ENCODE assay signal across 16 cellular contexts in genomic region chr2:98585386-98585785, GRCh38. TPM values are rescaled to one million over a fixed set of nuclear protein-coding genes. Genes with fewer than 3 reads are reported as not detected.
DNase-seq lines count a peak whose midpoint lies in the region; ATAC-seq and TF ChIP-seq lines count a peak whose summit lies in the region.
"Had no signal": no experiment of that assay in that cellular context is flagged by ENCODE, and none has a peak within 500 bp of the region (broad histone marks: within the 10 kb centered on the region; RNA-seq: fewer than 3 reads in every experiment).

No MANE protein-coding gene starts in this region.

- no peak overlapping the region for H3K4me3 ChIP-seq in neuronal stem cell (ENCODE audit: low read length in 2 of 2)
- no peak overlapping the region for H3K4me3 ChIP-seq in esophagus squamous epithelium
- no peak overlapping the region for H3K4me3 ChIP-seq in foreskin fibroblast (ENCODE audit: low read depth in 1 of 2, low read length in 2 of 2)

- H3K23ac ChIP-seq in neuronal stem cell (ENCODE audit: low read depth, low read length, poor library complexity): no peak overlapping the region

- H3K27ac Mint-ChIP-seq in activated CD4-positive, alpha-beta T cell treated with anti-CD3 and anti-CD28 coated beads, Interleukin-2, amount 10 ng/mL, durations not matched to agents 7 days and 5 days: peak overlapping the region; percentile 22
- H3K27ac Mint-ChIP-seq in activated naive CD4-positive, alpha-beta T cell treated with anti-CD3 and anti-CD28 coated beads, Interleukin-2, amount 50 U/mL, for 24 hours: peak overlapping the region; percentile 18
- H3K27ac Mint-ChIP-seq in activated naive CD4-positive, alpha-beta T cell treated with anti-CD3 and anti-CD28 coated beads, Interleukin-2, amount 10 ng/mL, durations not matched to agents 7 days and 5 days: no peak overlapping the region
- H3K27ac Mint-ChIP-seq: CD14-positive monocyte had no signal

- H2BK120ac ChIP-seq in neuronal stem cell (ENCODE audit: low read depth, low read length): no peak overlapping the region

- peaks cover 13% of the 10 kb centered on the region for H3K4me1 Mint-ChIP-seq in activated CD4-positive, alpha-beta T cell treated with anti-CD3 and anti-CD28 coated beads, Interleukin-2, amount 10 ng/mL, durations not matched to agents 7 days and 5 days
- H3K4me1 Mint-ChIP-seq in activated naive CD4-positive, alpha-beta T cell treated with anti-CD3 and anti-CD28 coated beads, Interleukin-2, amount 50 U/mL, for 24 hours: peaks cover 10% of the 10 kb centered on the region
- H3K4me1 Mint-ChIP-seq in activated naive CD4-positive, alpha-beta T cell treated with anti-CD3 and anti-CD28 coated beads, Interleukin-2, amount 10 ng/mL, durations not matched to agents 7 days and 5 days: peaks cover 11% of the 10 kb centered on the region
- H3K4me1 Mint-ChIP-seq: CD14-positive monocyte had no signal

- H3K9ac ChIP-seq in neuronal stem cell (ENCODE audit: low read depth, low read length, poor library complexity): peak overlapping the region; percentile 63

- H3K36me3 ChIP-seq in neuronal stem cell (replicated peaks in 1 of 2; ENCODE audit: control insufficient read depth in 2 of 2, insufficient read depth in 2 of 2, low read length in 2 of 2): peaks cover 15 to 56% of the 10 kb centered on the region in 2 donors
- H3K36me3 ChIP-seq in esophagus squamous epithelium: peaks cover 0 to 62% (median 0%) of the 10 kb centered on the region in 3 donors

- no peaks in the 10 kb centered on the region for H3K27me3 ChIP-seq in neuronal stem cell (ENCODE audit: control insufficient read depth in 3 of 3, insufficient read depth in 3 of 3, low read depth in 1 of 3, low read length in 3 of 3)
- H3K27me3 ChIP-seq in esophagus squamous epithelium: no peaks in the 10 kb centered on the region

- no peak overlapping the region for H3K4me2 ChIP-seq in neuronal stem cell (ENCODE audit: insufficient read depth, low read length, poor library complexity, severe bottlenecking)

- POLR2A ChIA-PET in activated CD4-positive, alpha-beta T cell treated with anti-CD3 and anti-CD28 coated beads, Interleukin-2, amount 10 ng/mL, durations not matched to agents 7 days and 5 days (lab: Charles Lee): no interaction called here

- H3K4ac ChIP-seq in neuronal stem cell (ENCODE audit: low read length): peak overlapping the region; percentile 72

- no CpG with 5 or more reads among the region's 10 CpGs for WGBS in neuronal stem cell (ENCODE audit: extremely low coverage in 2 of 2, insufficient read length in 2 of 2, insufficient replicate concordance in 1 of 2), 2 donors
- WGBS in esophagus squamous epithelium, 2 donors: 87 to 93% methylated on average over 10 of the region's 10 CpGs

- H3K79me1 ChIP-seq in neuronal stem cell (ENCODE audit: low read depth, low read length): no peaks in the 10 kb centered on the region

- TF ChIP-seq CTCF in esophagus squamous epithelium (IDR thresholded peaks at IDR 0.05) (no peak), foreskin fibroblast (IDR thresholded peaks at IDR 0.05; ENCODE audit: low read depth, low read length) (no peak)

- DNase-seq in activated CD4-positive, alpha-beta T cell treated with anti-CD3 and anti-CD28 coated beads, Interleukin-2, amount 10 ng/mL, durations not matched to agents 7 days and 5 days: no peak
- DNase-seq in activated CD4-positive, alpha-beta T cell treated with anti-CD3 and anti-CD28 coated beads for 4 hours: no peak
- no peak for DNase-seq in activated naive CD4-positive, alpha-beta T cell treated with anti-CD3 and anti-CD28 coated beads, Interleukin-2, amount 10 ng/mL, durations not matched to agents 7 days and 5 days
- DNase-seq in neuronal stem cell (ENCODE audit: low spot score) (no peak), esophagus squamous epithelium (lab: John Stamatoyannopoulos, UW) (no peak), foreskin fibroblast (no peak)
- DNase-seq: CD8-positive, alpha-beta T cell; COR-L47; DND-41; GDM1; GOT3; HCEC 1CT had no signal

- H3K14ac ChIP-seq in neuronal stem cell (ENCODE audit: low read length): no peak overlapping the region

- no peaks in the 10 kb centered on the region for H3K9me3 Mint-ChIP-seq in activated CD4-positive, alpha-beta T cell treated with anti-CD3 and anti-CD28 coated beads, Interleukin-2, amount 10 ng/mL, durations not matched to agents 7 days and 5 days
- H3K9me3 Mint-ChIP-seq in activated naive CD4-positive, alpha-beta T cell treated with anti-CD3 and anti-CD28 coated beads, Interleukin-2, amount 50 U/mL, for 24 hours: no peaks in the 10 kb centered on the region
- no peaks in the 10 kb centered on the region for H3K9me3 Mint-ChIP-seq in activated naive CD4-positive, alpha-beta T cell treated with anti-CD3 and anti-CD28 coated beads, Interleukin-2, amount 10 ng/mL, durations not matched to agents 7 days and 5 days
- H3K9me3 Mint-ChIP-seq: CD8-positive, alpha-beta T cell had no signal

- H2AFZ ChIP-seq in neuronal stem cell (ENCODE audit: low read length): no peak overlapping the region

- TF ChIP-seq POLR2A in esophagus squamous epithelium (IDR thresholded peaks at IDR 0.05): no peak

- ATAC-seq in HG03045 (IDR thresholded peaks at IDR 0.05; ENCODE audit: unreplicated experiment): no peak
- ATAC-seq: CD8-positive, alpha-beta T cell had no signal

- H4K8ac ChIP-seq in neuronal stem cell (ENCODE audit: low read depth, low read length): no peak overlapping the region

- no peak overlapping the region for H3K18ac ChIP-seq in neuronal stem cell (ENCODE audit: low read length)

- H2BK5ac ChIP-seq in neuronal stem cell (ENCODE audit: low read length): no peak overlapping the region

- no peak overlapping the region for H2BK12ac ChIP-seq in neuronal stem cell (ENCODE audit: low read length)

- no peaks in the 10 kb centered on the region for H3K9me3 ChIP-seq in neuronal stem cell (replicated peaks in 1 of 2; ENCODE audit: control insufficient read depth in 2 of 2, insufficient read depth in 1 of 2, low read depth in 1 of 2, low read length in 2 of 2)
- no peaks in the 10 kb centered on the region for H3K9me3 ChIP-seq in esophagus squamous epithelium

- CTCF ChIA-PET in activated CD4-positive, alpha-beta T cell treated with anti-CD3 and anti-CD28 coated beads, Interleukin-2, amount 10 ng/mL, durations not matched to agents 7 days and 5 days (lab: Charles Lee): interaction anchor here (0.6 kb wide), 1 partner anchor 199 kb away, joined by 3 read pairs; no protein-coding TSS in a partner anchor
- CTCF ChIA-PET in activated naive CD4-positive, alpha-beta T cell treated with anti-CD3 and anti-CD28 coated beads, Interleukin-2, amount 10 ng/mL, durations not matched to agents 7 days and 5 days (lab: Charles Lee): interaction anchor here (1.0 to 1.3 kb wide), 2 partner anchors 21 to 98 kb away, joined by 3 read pairs; no protein-coding TSS in a partner anchor

- peaks cover 61% of the 10 kb centered on the region for H3K36me3 Mint-ChIP-seq in activated CD4-positive, alpha-beta T cell treated with anti-CD3 and anti-CD28 coated beads, Interleukin-2, amount 10 ng/mL, durations not matched to agents 7 days and 5 days (ENCODE audit: low read depth)
- H3K36me3 Mint-ChIP-seq in activated naive CD4-positive, alpha-beta T cell treated with anti-CD3 and anti-CD28 coated beads, Interleukin-2, amount 50 U/mL, for 24 hours: peaks cover 8% of the 10 kb centered on the region
- H3K36me3 Mint-ChIP-seq in activated naive CD4-positive, alpha-beta T cell treated with anti-CD3 and anti-CD28 coated beads, Interleukin-2, amount 10 ng/mL, durations not matched to agents 7 days and 5 days: peaks cover 61% of the 10 kb centered on the region

- no peak overlapping the region for H4K91ac ChIP-seq in neuronal stem cell (ENCODE audit: low read depth, low read length, poor library complexity)

- no peak overlapping the region for H2BK15ac ChIP-seq in neuronal stem cell (ENCODE audit: low read length)

- H2AK5ac ChIP-seq in neuronal stem cell (ENCODE audit: low read depth, low read length): no peak overlapping the region

- H3K4me1 ChIP-seq in neuronal stem cell (ENCODE audit: control insufficient read depth in 2 of 2, insufficient read depth in 1 of 2, low read depth in 1 of 2, low read length in 2 of 2): peaks cover 0 to 6% of the 10 kb centered on the region in 2 donors
- H3K4me1 ChIP-seq in esophagus squamous epithelium: no peaks in the 10 kb centered on the region

- H3K27ac ChIP-seq in neuronal stem cell (replicated peaks; ENCODE audit: low read length): no peak overlapping the region
- no peak overlapping the region for H3K27ac ChIP-seq in esophagus squamous epithelium
- H3K27ac ChIP-seq: 22Rv1 had no signal

- intact Hi-C loops in esophagus squamous epithelium (cut with DNase I): no loop called here

- no peaks in the 10 kb centered on the region for H3K27me3 Mint-ChIP-seq in activated CD4-positive, alpha-beta T cell treated with anti-CD3 and anti-CD28 coated beads, Interleukin-2, amount 10 ng/mL, durations not matched to agents 7 days and 5 days
- H3K27me3 Mint-ChIP-seq in activated naive CD4-positive, alpha-beta T cell treated with anti-CD3 and anti-CD28 coated beads, Interleukin-2, amount 50 U/mL, for 24 hours: no peaks in the 10 kb centered on the region
- H3K27me3 Mint-ChIP-seq in activated naive CD4-positive, alpha-beta T cell treated with anti-CD3 and anti-CD28 coated beads, Interleukin-2, amount 10 ng/mL, durations not matched to agents 7 days and 5 days: no peaks in the 10 kb centered on the region

- no peak overlapping the region for H3K4me3 Mint-ChIP-seq in activated CD4-positive, alpha-beta T cell treated with anti-CD3 and anti-CD28 coated beads, Interleukin-2, amount 10 ng/mL, durations not matched to agents 7 days and 5 days
- H3K4me3 Mint-ChIP-seq in activated naive CD4-positive, alpha-beta T cell treated with anti-CD3 and anti-CD28 coated beads, Interleukin-2, amount 50 U/mL, for 24 hours: no peak overlapping the region
- H3K4me3 Mint-ChIP-seq in activated naive CD4-positive, alpha-beta T cell treated with anti-CD3 and anti-CD28 coated beads, Interleukin-2, amount 10 ng/mL, durations not matched to agents 7 days and 5 days: no peak overlapping the region
- H3K4me3 Mint-ChIP-seq: CD14-positive monocyte; CD8-positive, alpha-beta T cell had no signal

RNA-seq across cellular contexts. Expression of gene COA5, which starts 22.9 kb away (rescaled TPM):
- total RNA-seq in activated CD4-positive, alpha-beta T cell treated with anti-CD3 and anti-CD28 coated beads, Interleukin-2, amount 10 ng/mL, durations not matched to agents 7 days and 5 days: 10 to 100 TPM; 21.6 to 25.3 TPM
- 53.3 TPM for polyA plus RNA-seq in neuronal stem cell (2013, experiment 1 of 2)
- 51.1 TPM for polyA plus RNA-seq in neuronal stem cell (2013, experiment 2 of 2)
- total RNA-seq in esophagus squamous epithelium: 10 to 100 TPM; 15.5 to 37.8 (median 19.4) TPM

RNA-seq across cellular contexts. Expression of gene UNC50, which starts 23.0 kb away (rescaled TPM):
- 10 to 100 TPM; 25.6 to 31.1 TPM for total RNA-seq in activated CD4-positive, alpha-beta T cell treated with anti-CD3 and anti-CD28 coated beads, Interleukin-2, amount 10 ng/mL, durations not matched to agents 7 days and 5 days
- polyA plus RNA-seq in neuronal stem cell (2013, experiment 1 of 2): 59.4 TPM
- polyA plus RNA-seq in neuronal stem cell (2013, experiment 2 of 2): 59.6 TPM
- 10 to 100 TPM; 18.3 to 49.4 (median 36.3) TPM for total RNA-seq in esophagus squamous epithelium
